1 cellular context compared by ENCODE assay signal in genomic region chr3:197519801-197520211, GRCh38.
A peak's percentile ranks its signal among the peaks of the same experiment; 100 is the strongest.
TF ChIP-seq lines count a peak whose summit lies in the region.

No MANE protein-coding gene starts in this region.

TF ChIP-seq in K562, 482 proteins besides CTCF, POLR2A, EP300 and RAD21:
- TF ChIP-seq, protein P1, sequence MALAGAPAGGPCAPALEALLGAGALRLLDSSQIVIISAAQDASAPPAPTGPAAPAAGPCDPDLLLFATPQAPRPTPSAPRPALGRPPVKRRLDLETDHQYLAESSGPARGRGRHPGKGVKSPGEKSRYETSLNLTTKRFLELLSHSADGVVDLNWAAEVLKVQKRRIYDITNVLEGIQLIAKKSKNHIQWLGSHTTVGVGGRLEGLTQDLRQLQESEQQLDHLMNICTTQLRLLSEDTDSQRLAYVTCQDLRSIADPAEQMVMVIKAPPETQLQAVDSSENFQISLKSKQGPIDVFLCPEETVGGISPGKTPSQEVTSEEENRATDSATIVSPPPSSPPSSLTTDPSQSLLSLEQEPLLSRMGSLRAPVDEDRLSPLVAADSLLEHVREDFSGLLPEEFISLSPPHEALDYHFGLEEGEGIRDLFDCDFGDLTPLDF (CRISPR knock-in tag; IDR thresholded peaks at IDR 0.05), result no peak
- TF ChIP-seq RBM17 (IDR thresholded peaks at IDR 0.05; ENCODE audit: borderline replicate concordance, low read depth, low read length), result no peak
- peak; percentile 73; the same call in 1 of the 2 replicates for TF ChIP-seq ZBTB33 (CRISPR knock-in tag; IDR thresholded peaks at IDR 0.05)
- TF ChIP-seq, protein P2, sequence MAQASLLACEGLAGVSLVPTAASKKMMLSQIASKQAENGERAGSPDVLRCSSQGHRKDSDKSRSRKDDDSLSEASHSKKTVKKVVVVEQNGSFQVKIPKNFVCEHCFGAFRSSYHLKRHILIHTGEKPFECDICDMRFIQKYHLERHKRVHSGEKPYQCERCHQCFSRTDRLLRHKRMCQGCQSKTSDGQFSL (CRISPR knock-in tag; IDR thresholded peaks at IDR 0.05), result peak; percentile 55; the same call in 1 of the 2 replicates
- TF ChIP-seq, protein P2 (tag; IDR thresholded peaks at IDR 0.05), result no peak
- no peak for TF ChIP-seq SUPT5H (IDR thresholded peaks at IDR 0.05)
- no peak for TF ChIP-seq HNRNPL (IDR thresholded peaks at IDR 0.05; ENCODE audit: low read depth, low read length)
